ENCODE assay signal across 17 cellular contexts in genomic region chr3:38644662-38645053, GRCh38. TPM values are rescaled to one million over a fixed set of nuclear protein-coding genes. Genes with fewer than 3 reads are reported as not detected.
DNase-seq lines count a peak whose midpoint lies in the region; ATAC-seq and TF ChIP-seq lines count a peak whose summit lies in the region.
"Had no signal": no experiment of that assay in that cellular context is flagged by ENCODE, and none has a peak within 500 bp of the region (broad histone marks: within the 10 kb centered on the region; RNA-seq: fewer than 3 reads in every experiment).

No MANE protein-coding gene starts in this region.

- no peaks in the 10 kb centered on the region for H3K36me3 Mint-ChIP-seq in type B pancreatic cell
- H3K36me3 Mint-ChIP-seq: CD8-positive, alpha-beta T cell had no signal

- no peak overlapping the region for H3K27ac ChIP-seq in SK-N-SH (ENCODE audit: low read depth in 2 of 2, low read length in 1 of 2)
- H3K27ac ChIP-seq: 22Rv1, Peyer's patch had no signal

- no peaks in the 10 kb centered on the region for H3K9me3 ChIP-seq in SK-N-SH
- H3K9me3 ChIP-seq: Peyer's patch had no signal

- H3K4me3 ChIP-seq in SK-N-SH (ENCODE audit: low read depth in 2 of 2, low read length in 1 of 2): no peak overlapping the region
- H3K4me3 ChIP-seq: Peyer's patch had no signal

- H3K4me2 ChIP-seq in SK-N-SH: no peak overlapping the region

- WGBS in SK-N-SH (ENCODE audit: low lambda C conversion rate): 55% methylated on average over 7 of the region's 7 CpGs

- no peak for TF ChIP-seq EP300 in SK-N-SH (IDR thresholded peaks at IDR 0.05; ENCODE audit: borderline replicate concordance in 1 of 2, low read depth in 1 of 2, low read length in 1 of 2)

- no peak overlapping the region for H3K27ac Mint-ChIP-seq in type B pancreatic cell
- H3K27ac Mint-ChIP-seq: CD8-positive, alpha-beta T cell had no signal

- DNase-seq in SK-N-SH (peak; percentile 3), Right ventricle myocardium inferior (ENCODE audit: missing footprints) (no peak), iPS-NIHi11 (ENCODE audit: low spot score) (peak; percentile 0), type B pancreatic cell (ENCODE audit: extremely low spot score, unreplicated experiment) (peak; percentile 43), globus pallidus (ENCODE audit: low spot score) (no peak)
- DNase-seq: GF-D8, IMR-90, NCI-H1417 treated with DMSO at 0.1 percent for 48 hours, NCI-H2029, NCI-H510A, Peyer's patch, SIG-M5 had no signal

- H3K4me1 ChIP-seq in SK-N-SH (ENCODE audit: control insufficient read depth in 1 of 2, insufficient read depth in 2 of 2, low read depth in 1 of 2, low read length in 1 of 2): peaks cover 0 to 8% of the 10 kb centered on the region in 2 experiments; a peak in 1 of 4 replicates

- CTCF ChIA-PET in SK-N-SH (lab: Yijun Ruan, JAX): interaction anchor here (1.8 to 5.9 kb wide), 3 partner anchors 11 to 123 kb away, joined by 5 to 24 read pairs (median 11); no protein-coding TSS in a partner anchor

- no peak overlapping the region for H3K9ac ChIP-seq in SK-N-SH

- H3K9me3 Mint-ChIP-seq in type B pancreatic cell: no peaks in the 10 kb centered on the region
- H3K9me3 Mint-ChIP-seq: CD8-positive, alpha-beta T cell had no signal

- POLR2A ChIA-PET in SK-N-SH (lab: Yijun Ruan, JAX): no interaction called here

- no peaks in the 10 kb centered on the region for H3K4me1 Mint-ChIP-seq in type B pancreatic cell (ENCODE audit: unreplicated experiment)

- H2AFZ ChIP-seq in SK-N-SH (ENCODE audit: low read depth): no peak overlapping the region

- no peaks in the 10 kb centered on the region for H3K79me2 ChIP-seq in SK-N-SH (ENCODE audit: insufficient read depth)

- peaks cover 28% of the 10 kb centered on the region for H3K27me3 Mint-ChIP-seq in type B pancreatic cell

- H4K20me1 ChIP-seq in SK-N-SH (ENCODE audit: insufficient read depth): no peaks in the 10 kb centered on the region

- H3K9me2 ChIP-seq in SK-N-SH: no peaks in the 10 kb centered on the region

- TF ChIP-seq RAD21 in SK-N-SH (IDR thresholded peaks at IDR 0.05; ENCODE audit: low read length): no peak

- no peak for ATAC-seq in SK-N-SH treated with all-trans-retinoic acid at 6 μM for 48 hours
- peak; percentile 67 for ATAC-seq in Right ventricle myocardium inferior
- ATAC-seq in HG02678 (IDR thresholded peaks at IDR 0.05; ENCODE audit: unreplicated experiment): no peak
- ATAC-seq in GM18511 (IDR thresholded peaks at IDR 0.05; ENCODE audit: unreplicated experiment): no peak
- ATAC-seq: CD8-positive, alpha-beta T cell had no signal

- H3K36me3 ChIP-seq in SK-N-SH (replicated peaks in 1 of 2; ENCODE audit: control insufficient read depth in 1 of 2, insufficient read depth in 2 of 2, low read length in 1 of 2): no peaks in the 10 kb centered on the region
- H3K36me3 ChIP-seq: Peyer's patch had no signal

- no peaks in the 10 kb centered on the region for H3F3A ChIP-seq in SK-N-SH (replicated peaks; ENCODE audit: insufficient read depth)

- TF ChIP-seq CTCF in SK-N-SH (IDR thresholded peaks at IDR 0.05) (no peak), type B pancreatic cell (conservative IDR thresholded peaks at IDR 0.05) (no peak)

- H3K27me3 ChIP-seq in SK-N-SH (ENCODE audit: insufficient read depth): peaks cover 12% of the 10 kb centered on the region; the same call in 1 of the 2 replicates

- no peak overlapping the region for H3K4me3 Mint-ChIP-seq in type B pancreatic cell
- H3K4me3 Mint-ChIP-seq: CD8-positive, alpha-beta T cell had no signal

- intact Hi-C loops in Right ventricle myocardium inferior (cut with DNase I): loop anchor here (2.0 kb wide), 2 partner anchors 28 to 64 kb away; no protein-coding TSS in a partner anchor

TF ChIP-seq in SK-N-SH, 30 proteins besides CTCF, POLR2A, EP300 and RAD21:
- TF ChIP-seq ELF1 (IDR thresholded peaks at IDR 0.05): no peak
- no peak for TF ChIP-seq MEF2A (IDR thresholded peaks at IDR 0.05; ENCODE audit: borderline replicate concordance, low read depth)
TF ChIP-seq in SK-N-SH: peak in this region for 0.

TF ChIP-seq in SK-N-SH treated with all-trans-retinoic acid at 6 μM for 48 hours, 23 proteins besides CTCF, POLR2A, EP300 and RAD21 (continues in another document):
- no peak for TF ChIP-seq PPARA (CRISPR knock-in tag; IDR thresholded peaks at IDR 0.05; ENCODE audit: borderline replicate concordance)
- TF ChIP-seq CSDC2 (CRISPR knock-in tag; IDR thresholded peaks at IDR 0.05): no peak
- TF ChIP-seq ZNF8 (CRISPR knock-in tag; IDR thresholded peaks at IDR 0.05): no peak
- TF ChIP-seq RARB (CRISPR knock-in tag; IDR thresholded peaks at IDR 0.05): no peak
- TF ChIP-seq ISL1 (CRISPR knock-in tag; IDR thresholded peaks at IDR 0.05): no peak
- no peak for TF ChIP-seq SNAI2 (CRISPR knock-in tag; IDR thresholded peaks at IDR 0.05)
- no peak for TF ChIP-seq ESRRG (CRISPR knock-in tag; IDR thresholded peaks at IDR 0.05)
- no peak for TF ChIP-seq ARNTL (CRISPR knock-in tag; IDR thresholded peaks at IDR 0.05; ENCODE audit: borderline replicate concordance, low read depth)
- no peak for TF ChIP-seq ZFP3 (CRISPR knock-in tag; IDR thresholded peaks at IDR 0.05)
- no peak for TF ChIP-seq POU6F1 (CRISPR knock-in tag; IDR thresholded peaks at IDR 0.05; ENCODE audit: borderline replicate concordance, low read depth)
- no peak for TF ChIP-seq TSHZ2 (CRISPR knock-in tag; IDR thresholded peaks at IDR 0.05)
- TF ChIP-seq CREB5 (CRISPR knock-in tag; IDR thresholded peaks at IDR 0.05; ENCODE audit: low read depth): no peak
- TF ChIP-seq ZC3H10 (CRISPR knock-in tag; IDR thresholded peaks at IDR 0.05): no peak
- TF ChIP-seq GLIS3 (CRISPR knock-in tag; IDR thresholded peaks at IDR 0.05): no peak
- no peak for TF ChIP-seq TOX (CRISPR knock-in tag; IDR thresholded peaks at IDR 0.05; ENCODE audit: borderline replicate concordance)
- TF ChIP-seq ZNF70 (CRISPR knock-in tag; IDR thresholded peaks at IDR 0.05): no peak

RNA-seq across cellular contexts. Expression of gene SCN5A, which starts 4.8 kb away (rescaled TPM):
- 0.18 and 0.21 TPM in 2 replicates for polyA plus RNA-seq in SK-N-SH (2012; rRNA removed)
- 0.13 and 0.17 TPM in 2 replicates for polyA plus RNA-seq in SK-N-SH (2012; cell fraction: cytosol; rRNA removed)
- 0.42 and 0.48 TPM in 2 replicates for polyA plus RNA-seq in SK-N-SH (2012; cell fraction: nucleus; rRNA removed)
- total RNA-seq in Right ventricle myocardium inferior: 163 TPM
- 0.38 and 3.5 TPM in 2 replicates for total RNA-seq in type B pancreatic cell (ENCODE audit: low replicate concordance)

Comparison
In these comparisons a context has a peak if more than half of its experiments do, and no peak if none do; other contexts are left out.
1. DNase-seq: peak in SK-N-SH (single experiment), iPS-NIHi11 (single experiment) and type B pancreatic cell (single experiment); none in Right ventricle myocardium inferior (single experiment) and globus pallidus (single experiment).
2. RNA of gene SCN5A, which starts 4.8 kb away (total RNA-seq): 163 TPM in Right ventricle myocardium inferior (single experiment); 0.38 to 3.5 TPM in type B pancreatic cell; every median in the first group is over 10 times any median in the second.